ENCODE assay signal across 8 cellular contexts in genomic region chr18:48950536-48951447, GRCh38. TPM values are rescaled to one million over a fixed set of nuclear protein-coding genes. Genes with fewer than 3 reads are reported as not detected.
DNase-seq lines count a peak whose midpoint lies in the region; ATAC-seq, FAIRE-seq and TF ChIP-seq lines count a peak whose summit lies in the region.

Gene SMAD7, minus strand, starts transcription at chr18:48950965. Its CDS starts 541 bp downstream, at chr18:48950424.

- H3K9ac ChIP-seq in GM12878 (ENCODE audit: control insufficient read depth, insufficient read depth, low read length) = peak within 1 kb of the TSS; percentile 81
- peak within 1 kb of the TSS; percentile 58 to 91 for H3K9ac ChIP-seq in kidney (ENCODE audit: low read length in 2 of 2)

- H3K9me3 ChIP-seq in MG63 (no peaks in the 10 kb centered on the region), GM12878 (replicated peaks; ENCODE audit: control insufficient read depth, insufficient read depth, low read length) (no peaks in the 10 kb centered on the region), kidney (ENCODE audit: control insufficient read depth in 1 of 2, low read length in 2 of 2) (no peaks in the 10 kb centered on the region)

- H3K27ac Mint-ChIP-seq in stimulated activated naive B cell treated with anti-CD40 and anti-IgM and Interleukin-4, amounts not matched to agents 10 μg/mL and 1 μg/mL and 100 μg/mL, for 72 hours = peak within 1 kb of the TSS; percentile 91

- intact Hi-C loops in GM12878 (cut with micrococcal nuclease; ENCODE audit: unreplicated experiment) (loop anchor here (2.0 to 10.0 kb wide), 2 partner anchors 174 to 1334 kb away; partner anchors contain the start of genes CXXC1 and MBD1), kidney (cut with DNase I) (no loop called here)

- WGBS in GM12878 (ENCODE audit: insufficient coverage, insufficient replicate concordance, low lambda C conversion rate, missing lambda C conversion rate) = 1% methylated on average over 56 of the region's 71 CpGs

- peaks cover 25 to 33% of the 10 kb centered on the region in 2 donors for H3K36me3 Mint-ChIP-seq in stimulated activated naive B cell treated with anti-CD40 and anti-IgM and Interleukin-4, amounts not matched to agents 10 μg/mL and 1 μg/mL and 100 μg/mL, for 72 hours

- CTCF ChIA-PET in GM12878 (lab: Yijun Ruan, JAX) = interaction anchor here (1.2 kb wide), 1 partner anchor 173 kb away, joined by 3 read pairs; no protein-coding TSS in a partner anchor

- H4K20me1 ChIP-seq in GM12878 (ENCODE audit: control insufficient read depth, insufficient read depth) = no peaks in the 10 kb centered on the region; the same call in 1 of the 2 replicates

- no peaks in the 10 kb centered on the region for H3K27me3 Mint-ChIP-seq in stimulated activated naive B cell treated with anti-CD40 and anti-IgM and Interleukin-4, amounts not matched to agents 10 μg/mL and 1 μg/mL and 100 μg/mL, for 72 hours

- peaks cover 16% of the 10 kb centered on the region for H3K4me1 ChIP-seq in GM12878 (ENCODE audit: control insufficient read depth, insufficient read depth, low read length)
- H3K4me1 ChIP-seq in kidney (ENCODE audit: control insufficient read depth in 1 of 2, insufficient read depth in 1 of 2, low read depth in 1 of 2, low read length in 2 of 2) = peaks cover 18 to 22% of the 10 kb centered on the region in 2 donors

- TSS peak; percentile 62 for BruUV-seq in GM12878 (replicated peaks; lab: Mats Ljungman, UMichigan)

- in situ Hi-C loops in GM12878 (cut with MboI) = no loop called here

- peak within 1 kb of the TSS; percentile 42 for H2AFZ ChIP-seq in GM12878 (ENCODE audit: control insufficient read depth, low read depth, low read length)

- RAD21 ChIA-PET in GM12878 (lab: Charles Lee; ENCODE audit: unreplicated experiment) = interaction anchor here (0.6 to 4.0 kb wide), 4 partner anchors 17 to 464 kb away, joined by 3 to 29 read pairs (median 10); no protein-coding TSS in a partner anchor

- SMC1A ChIA-PET in GM12878 (lab: Charles Lee; ENCODE audit: uncharacterized antibody, unreplicated experiment) = interaction anchor here (0.6 to 2.7 kb wide), 5 partner anchors 19 to 173 kb away, joined by 3 to 14 read pairs (median 3); no protein-coding TSS in a partner anchor

- H3K4me3 ChIP-seq in MG63 (peak within 1 kb of the TSS; percentile 81), GM12878 (peak within 1 kb of the TSS; percentile 92), kidney (ENCODE audit: low read length in 2 of 2) (peak within 1 kb of the TSS; percentile 84 to 99)

- POLR2A ChIA-PET in GM12878 (lab: Charles Lee) = interaction anchor here (0.6 to 7.5 kb wide), 9 partner anchors 10 to 173 kb away, joined by 3 to 71 read pairs (median 4); no protein-coding TSS in a partner anchor

- peaks cover 58% of the 10 kb centered on the region for H3K79me2 ChIP-seq in GM12878 (ENCODE audit: control insufficient read depth, insufficient read depth, low read length)

- FAIRE-seq in GM12878 (lab: Jason Lieb, UNC) = no peak
- no peak for FAIRE-seq in kidney (lab: Jason Lieb, UNC)

- no peak for TF ChIP-seq CTCF in GM12878 (IDR thresholded peaks at IDR 0.05 in 2 of 3, conservative IDR thresholded peaks at IDR 0.05 in 1 of 3; ENCODE audit: control insufficient read depth in 2 of 3, extremely low read depth in 1 of 3, insufficient read depth in 1 of 3, low read depth in 3 of 3, low read length in 3 of 3)
- no peak for TF ChIP-seq CTCF in kidney (IDR thresholded peaks at IDR 0.05; ENCODE audit: borderline replicate concordance, extremely low read depth, insufficient read depth)

- no peaks in the 10 kb centered on the region for H3K9me3 Mint-ChIP-seq in stimulated activated naive B cell treated with anti-CD40 and anti-IgM and Interleukin-4, amounts not matched to agents 10 μg/mL and 1 μg/mL and 100 μg/mL, for 72 hours

- peaks cover 16 to 34% of the 10 kb centered on the region in 2 donors for H3K4me1 Mint-ChIP-seq in stimulated activated naive B cell treated with anti-CD40 and anti-IgM and Interleukin-4, amounts not matched to agents 10 μg/mL and 1 μg/mL and 100 μg/mL, for 72 hours

- no peaks in the 10 kb centered on the region for H3K27me3 ChIP-seq in MG63
- no peaks in the 10 kb centered on the region for H3K27me3 ChIP-seq in GM12878 (replicated peaks in 1 of 2; ENCODE audit: control insufficient read depth in 2 of 2, insufficient read depth in 2 of 2, low read length in 1 of 2)

- no peak for TF ChIP-seq POLR2A in GM12878 (IDR thresholded peaks at IDR 0.05; ENCODE audit: low read depth, low read length)

- peak within 1 kb of the TSS; percentile 72 for H3K4me2 ChIP-seq in GM12878 (ENCODE audit: control insufficient read depth, insufficient read depth)

- DNase-seq in ELF-1 (ENCODE audit: low read depth, low spot score) (peak; percentile 37), MG63 (no peak), GM12878 (ENCODE audit: low read depth, low spot score) (no peak), kidney (peak; percentile 77), DMS153 (lab: John Stamatoyannopoulos, UW) (no peak)
- no peak for DNase-seq in stimulated activated naive B cell treated with anti-CD40 and anti-IgM and Interleukin-4, amounts not matched to agents 10 μg/mL and 1 μg/mL and 100 μg/mL, for 72 hours

- H3K4me3 Mint-ChIP-seq in stimulated activated naive B cell treated with anti-CD40 and anti-IgM and Interleukin-4, amounts not matched to agents 10 μg/mL and 1 μg/mL and 100 μg/mL, for 72 hours = peak within 1 kb of the TSS; percentile 97 to 98

- no peak for TF ChIP-seq EP300 in GM12878 (IDR thresholded peaks at IDR 0.05; ENCODE audit: borderline replicate concordance in 1 of 2, control insufficient read depth in 1 of 2, low read depth in 2 of 2, low read length in 2 of 2)

- ATAC-seq in GM12878 (no peak), GM18517 (IDR thresholded peaks at IDR 0.05; ENCODE audit: unreplicated experiment) (no peak), HG02610 (IDR thresholded peaks at IDR 0.05; ENCODE audit: unreplicated experiment) (no peak)
- ATAC-seq in stimulated activated naive B cell treated with anti-CD40 and anti-IgM and Interleukin-4, amounts not matched to agents 10 μg/mL and 1 μg/mL and 100 μg/mL, for 72 hours (replicated peaks) = no peak

- H3K27ac ChIP-seq in GM12878 (ENCODE audit: control insufficient read depth, insufficient read depth) = peak within 1 kb of the TSS; percentile 71
- peak within 1 kb of the TSS; percentile 96 to 97 for H3K27ac ChIP-seq in kidney (ENCODE audit: low read depth in 2 of 2, low read length in 2 of 2)

- TF ChIP-seq RAD21 in GM12878 (IDR thresholded peaks at IDR 0.05; ENCODE audit: insufficient read depth, low read depth, low read length) = no peak

- H3K36me3 ChIP-seq in MG63 (peaks cover 39% of the 10 kb centered on the region), GM12878 (ENCODE audit: control insufficient read depth in 2 of 2, insufficient read depth in 2 of 2, low read length in 1 of 2) (peaks cover 0 to 3% of the 10 kb centered on the region in 2 experiments; a peak in 1 of 4 replicates), kidney (ENCODE audit: control insufficient read depth in 1 of 2, insufficient read depth in 2 of 2, low read length in 2 of 2) (peaks cover 0 to 12% of the 10 kb centered on the region in 2 donors)

TF ChIP-seq in GM12878, 131 proteins besides CTCF, POLR2A, EP300 and RAD21 (continues in another document):
- TF ChIP-seq POLR2AphosphoS2 (IDR thresholded peaks at IDR 0.05; ENCODE audit: low read depth, low read length) = no peak
- TF ChIP-seq BCL3 (IDR thresholded peaks at IDR 0.05; ENCODE audit: borderline replicate concordance, insufficient read depth, low read depth, low read length, poor library complexity, severe bottlenecking) = no peak
- TF ChIP-seq NFYA (IDR thresholded peaks at IDR 0.05; ENCODE audit: borderline replicate concordance, low read depth, low read length) = no peak
- TF ChIP-seq TBL1XR1 (IDR thresholded peaks at IDR 0.05; ENCODE audit: low read depth, low read length) = 0 out of 2 replicates have a peak, but pooled peaks have one; percentile 2
- TF ChIP-seq RUNX3 (IDR thresholded peaks at IDR 0.05; ENCODE audit: low read length) = peak; percentile 21; the same call in 1 of the 2 replicates
- TF ChIP-seq RELA (IDR thresholded peaks at IDR 0.05; ENCODE audit: borderline replicate concordance, partially characterized antibody) = no peak

RNA-seq across cellular contexts. Expression of gene SMAD7, which starts in this region (rescaled TPM):
- total RNA-seq in MG63 (2014; rRNA removed; shearing (Covaris generic); ENCODE audit: low replicate concordance) = 13.4 and 29.3 TPM in 2 replicates
- 36.4 and 43.3 TPM in 2 replicates for total RNA-seq in GM12878 (2013; cell fraction: nucleolus; rRNA removed)
- total RNA-seq in GM12878 (2014; rRNA removed) (11.7 and 14.8 TPM in 2 replicates), GM12878 (2014; rRNA removed; fragmentation: Illumina TruSeq; extraction: Trizol) (8.4 and 10.3 TPM in 2 replicates), GM12878 (2021) (13.1 and 14.1 TPM in 2 replicates), kidney (32.6 TPM)
- 2.7 TPM for polyA plus RNA-seq in GM12878 (2011; ENCODE audit: low read depth)
- polyA plus RNA-seq in GM12878 (2011; rRNA removed) (19.0 and 22.5 TPM in 2 replicates), GM12878 (2014; fragmentation: Illumina TruSeq; extraction: Trizol) (4.3 and 6.4 TPM in 2 replicates), GM12878 (2014; fragmentation: Nextera tagmentation; extraction: Ambion mirVana) (1 to 10 TPM; 1.3 to 1.8 TPM), GM12878 (2014; rRNA removed) (8.6 and 9.7 TPM in 2 replicates), GM12878 (2016; fragmentation: Nextera tagmentation; extraction: Ambion mirVana) (1 to 10 TPM; 2.0 to 3.8 TPM), kidney (ENCODE audit: insufficient read depth, low read depth, low replicate concordance) (17.3 TPM)
- polyA plus RNA-seq in GM12878 (2011; cell fraction: cytosol; rRNA removed) = 24.3 and 24.7 TPM in 2 replicates
- 34.6 and 47.7 TPM in 2 replicates for polyA plus RNA-seq in GM12878 (2011; cell fraction: nucleus; rRNA removed)
- polyA plus RNA-seq in GM12878 (2012) = 7.3 and 8.5 TPM in 2 replicates
- 28.1 and 47.6 TPM in 2 replicates for polyA minus RNA-seq in GM12878 (2011; rRNA and poly(A)+ RNA removed)
- 16.8 and 23.7 TPM in 2 replicates for polyA minus RNA-seq in GM12878 (2011; cell fraction: cytosol; rRNA and poly(A)+ RNA removed)
- polyA minus RNA-seq in GM12878 (2011; cell fraction: nucleus; rRNA and poly(A)+ RNA removed) = 23.5 and 38.0 TPM in 2 replicates

Comparison
In these comparisons a context has a peak if more than half of its experiments do, and no peak if none do; other contexts are left out.
1. DNase-seq: peak in ELF-1 (single experiment) and kidney (single experiment); none in MG63 (single experiment), GM12878 (single experiment), stimulated activated naive B cell treated with anti-CD40 and anti-IgM and Interleukin-4, amounts not matched to agents 10 μg/mL and 1 μg/mL and 100 μg/mL, for 72 hours (single experiment) and DMS153 (single experiment).
2. Peak in every context shown above with its lines, with median percentiles within 50 percentile points of each other: H3K4me3 ChIP-seq.